9 cellular contexts compared by ENCODE assay signal in genomic region chr15:96331942-96332853, GRCh38. TPM values are rescaled to one million over a fixed set of nuclear protein-coding genes. Genes with fewer than 3 reads are reported as not detected.
DNase-seq lines count a peak whose midpoint lies in the region; ATAC-seq, FAIRE-seq and TF ChIP-seq lines count a peak whose summit lies in the region.
"Had no signal": no experiment of that assay in that cellular context is flagged by ENCODE, and none has a peak within 500 bp of the region (broad histone marks: within the 10 kb centered on the region; RNA-seq: fewer than 3 reads in every experiment).

No MANE protein-coding gene starts in this region.

- CTCF ChIA-PET in GM12878 (lab: Yijun Ruan, JAX) = interaction anchor here (1.5 to 7.2 kb wide), 2 partner anchors 9 to 10 kb away, joined by 3 to 212 read pairs; no protein-coding TSS in a partner anchor

- FAIRE-seq in GM12878 (lab: Jason Lieb, UNC) = no peak

- H3K9me3 ChIP-seq in GM12878 (replicated peaks; ENCODE audit: control insufficient read depth, insufficient read depth, low read length) (no peaks in the 10 kb centered on the region; the same call in 2 of the 3 replicates), thymus (ENCODE audit: control insufficient read depth) (peaks cover 2% of the 10 kb centered on the region)

- H4K20me1 ChIP-seq in GM12878 (ENCODE audit: control insufficient read depth, insufficient read depth) = no peaks in the 10 kb centered on the region

- H3K4me1 ChIP-seq in GM12878 (ENCODE audit: control insufficient read depth, insufficient read depth, low read length) (peaks cover 3% of the 10 kb centered on the region; the same call in 1 of the 2 replicates), thymus (ENCODE audit: control insufficient read depth, insufficient read depth, low read length) (peaks cover 2% of the 10 kb centered on the region)

- POLR2A ChIA-PET in GM12878 (lab: Charles Lee) = interaction anchor here (0.8 to 7.4 kb wide), 5 partner anchors 10 to 914 kb away, joined by 3 to 163 read pairs (median 5); no protein-coding TSS in a partner anchor

- no peak overlapping the region; the same call in 1 of the 2 replicates for H3K4me2 ChIP-seq in GM12878 (ENCODE audit: control insufficient read depth, insufficient read depth)

- no peak for TF ChIP-seq EP300 in GM12878 (IDR thresholded peaks at IDR 0.05; ENCODE audit: borderline replicate concordance in 1 of 2, control insufficient read depth in 1 of 2, low read depth in 2 of 2, low read length in 2 of 2)

- no peaks in the 10 kb centered on the region; the same call in 1 of the 2 replicates for H3K79me2 ChIP-seq in GM12878 (ENCODE audit: control insufficient read depth, insufficient read depth, low read length)

- no peak overlapping the region for H3K9ac ChIP-seq in GM12878 (ENCODE audit: control insufficient read depth, insufficient read depth, low read length)

- DNase-seq in COLO668 (lab: John Stamatoyannopoulos, UW; ENCODE audit: unreplicated experiment) (peak; percentile 82), M059J (ENCODE audit: low read depth) (peak; percentile 64), GM12878 (ENCODE audit: low read depth, low spot score) (no peak), left colon (peak in 1 of 2 donors; percentile 47), UCSD-AML1 (lab: John Stamatoyannopoulos, UW; ENCODE audit: unreplicated experiment) (no peak), glomerular visceral epithelial cell (ENCODE audit: extremely low spot score) (no peak)

- H3K36me3 ChIP-seq in GM12878 (ENCODE audit: control insufficient read depth in 2 of 2, insufficient read depth in 2 of 2, low read length in 1 of 2) (no peaks in the 10 kb centered on the region), thymus (ENCODE audit: control insufficient read depth, insufficient read depth) (no peaks in the 10 kb centered on the region)

- BruUV-seq in GM12878 (replicated peaks; lab: Mats Ljungman, UMichigan) = no TSS peak

- no peak for TF ChIP-seq CTCF in GM12878 (IDR thresholded peaks at IDR 0.05 in 2 of 3, conservative IDR thresholded peaks at IDR 0.05 in 1 of 3; ENCODE audit: control insufficient read depth in 2 of 3, extremely low read depth in 1 of 3, insufficient read depth in 1 of 3, low read depth in 3 of 3, low read length in 3 of 3)

- TF ChIP-seq RAD21 in GM12878 (IDR thresholded peaks at IDR 0.05; ENCODE audit: insufficient read depth, low read depth, low read length) = no peak

- RAD21 ChIA-PET in GM12878 (lab: Charles Lee; ENCODE audit: unreplicated experiment) = interaction anchor here (7.4 to 7.6 kb wide), 2 partner anchors 11 to 22 kb away, joined by 124 to 252 read pairs; no protein-coding TSS in a partner anchor

- no peak overlapping the region for H2AFZ ChIP-seq in GM12878 (ENCODE audit: control insufficient read depth, low read depth, low read length)

- in situ Hi-C loops in GM12878 (cut with MboI) = no loop called here

- TF ChIP-seq POLR2A in GM12878 (IDR thresholded peaks at IDR 0.05; ENCODE audit: low read depth, low read length) = no peak

- intact Hi-C loops in GM12878 (cut with micrococcal nuclease; ENCODE audit: unreplicated experiment) (loop anchor here (5.0 kb wide), 1 partner anchor 200 kb away; no protein-coding TSS in a partner anchor), left colon (cut with DNase I, micrococcal nuclease) (no loop called here)

- H3K27ac ChIP-seq in GM12878 (ENCODE audit: control insufficient read depth, insufficient read depth) (no peak overlapping the region), thymus (ENCODE audit: low read depth) (no peak overlapping the region)

- SMC1A ChIA-PET in GM12878 (lab: Charles Lee; ENCODE audit: uncharacterized antibody, unreplicated experiment) = interaction anchor here (1.1 to 7.4 kb wide), 4 partner anchors 9 to 25 kb away, joined by 3 to 103 read pairs (median 8); no protein-coding TSS in a partner anchor

- 80% methylated on average over 52 of the region's 75 CpGs for WGBS in GM12878 (ENCODE audit: insufficient coverage, insufficient replicate concordance, low lambda C conversion rate, missing lambda C conversion rate)
- 12% methylated on average over 75 of the region's 75 CpGs for WGBS in thymus

- ATAC-seq in GM12878 = no peak
- ATAC-seq in left colon = peak; percentile 9
- ATAC-seq in GM21825 (IDR thresholded peaks at IDR 0.05; ENCODE audit: unreplicated experiment) = no peak

- H3K4me3 ChIP-seq in GM12878 (peak overlapping the region; percentile 60), thymus (ENCODE audit: low read length) (peak overlapping the region; percentile 47)

- H3K27me3 ChIP-seq in GM12878 (replicated peaks in 1 of 2; ENCODE audit: control insufficient read depth in 2 of 2, insufficient read depth in 2 of 2, low read length in 1 of 2) = peaks cover 0 to 11% of the 10 kb centered on the region in 2 experiments; a peak in 1 of 4 replicates
- H3K27me3 ChIP-seq in thymus (ENCODE audit: control insufficient read depth, insufficient read depth) = peaks cover 95% of the 10 kb centered on the region

TF ChIP-seq in GM12878, 131 proteins besides CTCF, POLR2A, EP300 and RAD21:
- TF ChIP-seq IKZF1 (conservative IDR thresholded peaks at IDR 0.05) (peak; percentile 20; the same call in 1 of the 2 replicates), POLR2AphosphoS2 (IDR thresholded peaks at IDR 0.05; ENCODE audit: low read depth, low read length) (no peak), LARP7 (IDR thresholded peaks at IDR 0.05) (peak; percentile 74), MLLT1 (IDR thresholded peaks at IDR 0.05) (peak; percentile 85), POU2F2 (IDR thresholded peaks at IDR 0.05; ENCODE audit: borderline replicate concordance, low read depth, low read length) (no peak), GATAD2B (conservative IDR thresholded peaks at IDR 0.05; ENCODE audit: low read depth) (0 out of 2 replicates have a peak, but pooled peaks have one; percentile 34), SIN3A (IDR thresholded peaks at IDR 0.05; ENCODE audit: low read depth, low read length) (no peak), YBX1 (IDR thresholded peaks at IDR 0.05) (no peak), NKRF (conservative IDR thresholded peaks at IDR 0.05) (0 out of 2 replicates have a peak, but pooled peaks have one; percentile 39), BHLHE40 (IDR thresholded peaks at IDR 0.05; ENCODE audit: borderline replicate concordance in 1 of 2, low read depth in 2 of 2, low read length in 1 of 2) (peak; percentile 80 to 93; a peak in 3 of 4 replicates), SUZ12 (IDR thresholded peaks at IDR 0.05; ENCODE audit: unreplicated experiment) (no peak), SUPT20H (IDR thresholded peaks at IDR 0.05; ENCODE audit: borderline replicate concordance, control insufficient read depth, low read depth, low read length) (no peak)

RNA-seq across cellular contexts. Expression of gene NR2F2, which starts 1.7 kb away (rescaled TPM):
- 34.1 and 37.8 TPM in 2 replicates for total RNA-seq in M059J (2014; rRNA removed; shearing (Covaris generic))
- total RNA-seq in GM12878 (2013; cell fraction: nucleolus; rRNA removed) = 21.4 and 23.4 TPM in 2 replicates
- 0.82 and 1.1 TPM in 2 replicates for total RNA-seq in GM12878 (2014; rRNA removed)
- total RNA-seq in GM12878 (2014; rRNA removed; fragmentation: Illumina TruSeq; extraction: Trizol) = 1.7 and 1.9 TPM in 2 replicates
- total RNA-seq in GM12878 (2021) = 9.4 and 10.1 TPM in 2 replicates
- 0.34 TPM for polyA plus RNA-seq in GM12878 (2011; ENCODE audit: low read depth)
- 8.7 and 10.0 TPM in 2 replicates for polyA plus RNA-seq in GM12878 (2011; rRNA removed)
- polyA plus RNA-seq in GM12878 (2011; cell fraction: cytosol; rRNA removed) = 13.9 and 14.3 TPM in 2 replicates
- polyA plus RNA-seq in GM12878 (2011; cell fraction: nucleus; rRNA removed) = 14.0 and 17.0 TPM in 2 replicates
- polyA plus RNA-seq in GM12878 (2012) = 2.4 and 2.6 TPM in 2 replicates
- 6.9 TPM in 2 replicates for polyA plus RNA-seq in GM12878 (2014; fragmentation: Illumina TruSeq; extraction: Trizol)
- 1 to 10 TPM; 2.3 to 3.2 TPM for polyA plus RNA-seq in GM12878 (2014; fragmentation: Nextera tagmentation; extraction: Ambion mirVana)
- polyA plus RNA-seq in GM12878 (2014; rRNA removed) = 3.7 and 6.6 TPM in 2 replicates
- polyA plus RNA-seq in GM12878 (2016; fragmentation: Nextera tagmentation; extraction: Ambion mirVana) = 1 to 10 TPM; 1.8 to 3.1 TPM
- 7.2 and 11.2 TPM in 2 replicates for polyA minus RNA-seq in GM12878 (2011; rRNA and poly(A)+ RNA removed)
- polyA minus RNA-seq in GM12878 (2011; cell fraction: cytosol; rRNA and poly(A)+ RNA removed) = 12.4 and 19.1 TPM in 2 replicates
- 9.9 and 15.4 TPM in 2 replicates for polyA minus RNA-seq in GM12878 (2011; cell fraction: nucleus; rRNA and poly(A)+ RNA removed)
- 10 to 100 TPM; 24.9 to 35.3 TPM for total RNA-seq in left colon
- 11.9 TPM for polyA plus RNA-seq in thymus
- polyA plus RNA-seq: IgD-negative memory B cell had no signal

Comparison
In these comparisons a context has a peak if more than half of its experiments do, and no peak if none do; other contexts are left out.
1. DNase-seq: peak in COLO668 (single experiment) and M059J (single experiment); none in GM12878 (single experiment), UCSD-AML1 (single experiment) and glomerular visceral epithelial cell (single experiment).